Comparison of ENCODE assay signal across 21 cellular contexts in genomic region chr1:18262726-18263125, GRCh38.
"Had no signal": no experiment of that assay in that cellular context is flagged by ENCODE, and none has a peak within 500 bp of the region (broad histone marks: within the 10 kb centered on the region; RNA-seq: fewer than 3 reads in every experiment).

No MANE protein-coding gene starts in this region.

- H3K27ac ChIP-seq: adrenal gland had no signal

- DNase-seq: activated CD4-positive, alpha-beta memory T cell treated with anti-CD3 and anti-CD28 coated beads for 36 hours; activated CD4-positive, alpha-beta T cell treated with anti-CD3 and anti-CD28 coated beads, Interleukin-2, amount 10 ng/mL, durations not matched to agents 7 days and 5 days; activated CD4-positive, CD25-positive, alpha-beta regulatory T cell; activated CD8-positive, alpha-beta memory T cell treated with anti-CD3 and anti-CD28 coated beads for 24 hours; activated gamma-delta T cell treated with Interleukin-2 at 50 U/mL for 16 hours; activated naive CD4-positive, alpha-beta T cell treated with anti-CD3 and anti-CD28 coated beads, Interleukin-2, amount 50 U/mL, for 16 hours; activated naive CD8-positive, alpha-beta T cell treated with anti-CD3 and anti-CD28 coated beads, Interleukin-2, amount 10 ng/mL, durations not matched to agents 7 days and 5 days; activated T-cell treated with anti-CD3 and anti-CD28 coated beads, Interleukin-2, amount 50 U/mL, for 4 hours; adrenal gland; anterior cingulate cortex; Kasumi-1; NCI-H1105 treated with DMSO at 0.1 percent for 48 hours; NCI-H1436 treated with DMSO at 0.1 percent for 48 hours; NCI-H187; NCI-H2081; NCI-H524; PC-3; SHP77 treated with DMSO at 0.1 percent for 48 hours; T-helper 17 cell; T-helper 9 cell had no signal

- H3K9me3 Mint-ChIP-seq: activated CD4-positive, alpha-beta memory T cell treated with anti-CD3 and anti-CD28 coated beads for 36 hours; activated CD4-positive, alpha-beta T cell treated with anti-CD3 and anti-CD28 coated beads, Interleukin-2, amount 10 ng/mL, durations not matched to agents 7 days and 5 days; activated naive CD8-positive, alpha-beta T cell treated with anti-CD3 and anti-CD28 coated beads, Interleukin-2, amount 10 ng/mL, durations not matched to agents 7 days and 5 days; activated T-cell treated with anti-CD3 and anti-CD28 coated beads, Interleukin-2, amount 50 U/mL, for 4 hours had no signal

- H3K27ac Mint-ChIP-seq: activated CD4-positive, alpha-beta memory T cell treated with anti-CD3 and anti-CD28 coated beads for 36 hours; activated CD4-positive, alpha-beta T cell treated with anti-CD3 and anti-CD28 coated beads, Interleukin-2, amount 10 ng/mL, durations not matched to agents 7 days and 5 days; activated naive CD8-positive, alpha-beta T cell treated with anti-CD3 and anti-CD28 coated beads, Interleukin-2, amount 10 ng/mL, durations not matched to agents 7 days and 5 days; T-helper 17 cell had no signal

- H3K4me3 Mint-ChIP-seq: activated CD4-positive, alpha-beta memory T cell treated with anti-CD3 and anti-CD28 coated beads for 36 hours; activated CD4-positive, alpha-beta T cell treated with anti-CD3 and anti-CD28 coated beads, Interleukin-2, amount 10 ng/mL, durations not matched to agents 7 days and 5 days; activated naive CD8-positive, alpha-beta T cell treated with anti-CD3 and anti-CD28 coated beads, Interleukin-2, amount 10 ng/mL, durations not matched to agents 7 days and 5 days; activated T-cell treated with anti-CD3 and anti-CD28 coated beads, Interleukin-2, amount 50 U/mL, for 4 hours; T-helper 17 cell had no signal

- H3K4me3 ChIP-seq: adrenal gland, K562 had no signal

- H3K27me3 Mint-ChIP-seq: activated CD4-positive, alpha-beta T cell treated with anti-CD3 and anti-CD28 coated beads, Interleukin-2, amount 10 ng/mL, durations not matched to agents 7 days and 5 days; activated naive CD8-positive, alpha-beta T cell treated with anti-CD3 and anti-CD28 coated beads, Interleukin-2, amount 10 ng/mL, durations not matched to agents 7 days and 5 days had no signal

- H3K4me1 ChIP-seq: adrenal gland had no signal

- ATAC-seq: activated T-cell treated with anti-CD3 and anti-CD28 coated beads, Interleukin-2, amount 50 U/mL, for 4 hours; K562; PC-3; T-helper 17 cell had no signal

- H3K36me3 ChIP-seq: adrenal gland had no signal

- H3K9me3 ChIP-seq: adrenal gland had no signal

- H3K4me1 Mint-ChIP-seq: activated CD4-positive, alpha-beta T cell treated with anti-CD3 and anti-CD28 coated beads, Interleukin-2, amount 10 ng/mL, durations not matched to agents 7 days and 5 days; activated naive CD8-positive, alpha-beta T cell treated with anti-CD3 and anti-CD28 coated beads, Interleukin-2, amount 10 ng/mL, durations not matched to agents 7 days and 5 days; T-helper 17 cell had no signal

- H3K36me3 Mint-ChIP-seq: activated CD4-positive, alpha-beta memory T cell treated with anti-CD3 and anti-CD28 coated beads for 36 hours; activated naive CD8-positive, alpha-beta T cell treated with anti-CD3 and anti-CD28 coated beads, Interleukin-2, amount 10 ng/mL, durations not matched to agents 7 days and 5 days had no signal
